Comparison of ENCODE assay signal across 17 cellular contexts in the genomic region with DNA sequence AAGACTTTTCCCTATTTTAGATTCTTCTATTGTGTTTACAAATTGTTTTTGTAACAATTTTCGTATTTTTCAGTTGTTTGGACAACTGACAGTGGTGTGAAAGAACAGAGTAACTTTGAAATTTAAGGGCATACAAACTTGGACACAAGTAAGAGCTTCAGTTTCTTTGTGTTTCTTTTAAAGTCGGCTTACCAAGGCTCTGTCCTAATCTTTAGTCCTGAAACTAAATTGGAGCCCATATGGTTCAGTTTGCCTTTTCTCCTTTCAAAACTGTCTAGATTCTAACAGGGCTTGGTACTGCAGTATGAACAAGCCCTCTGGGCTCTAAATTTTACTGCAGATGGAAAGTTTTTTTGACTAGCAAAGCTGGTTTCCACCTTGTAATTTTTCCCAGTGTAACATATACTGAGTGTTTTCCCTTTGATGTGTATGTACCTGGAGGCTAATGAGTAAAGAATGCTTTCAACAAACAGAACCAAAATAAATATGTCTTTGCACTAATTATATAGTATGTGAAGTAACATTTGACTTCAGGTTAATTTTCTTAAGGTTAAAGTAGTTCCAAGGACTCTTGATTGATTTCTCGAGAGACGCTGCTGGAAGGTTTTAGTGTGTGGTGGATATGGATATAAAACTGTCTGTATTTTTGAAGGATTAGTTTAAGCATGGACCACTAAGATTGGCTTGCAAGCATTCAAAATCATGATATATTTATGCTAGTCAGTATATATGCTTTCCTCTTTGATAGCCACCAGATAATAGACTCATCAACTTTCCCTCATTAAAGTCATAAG. TPM values are rescaled to one million over a fixed set of nuclear protein-coding genes. Genes with fewer than 3 reads are reported as not detected.
A peak's percentile ranks its signal among the peaks of the same experiment; 100 is the strongest.
DNase-seq lines count a peak whose midpoint lies in the region; ATAC-seq and TF ChIP-seq lines count a peak whose summit lies in the region.
"Had no signal": no experiment of that assay in that cellular context is flagged by ENCODE, and none has a peak within 500 bp of the region (broad histone marks: within the 10 kb centered on the region; RNA-seq: fewer than 3 reads in every experiment).

No MANE protein-coding gene starts in this region.

- no peaks in the 10 kb centered on the region for H3K36me3 ChIP-seq in GM23248 (ENCODE audit: low read depth)
- peaks cover 31% of the 10 kb centered on the region for H3K36me3 ChIP-seq in WERI-Rb-1
- H3K36me3 ChIP-seq: pancreas, tibial nerve had no signal

- H3K9me3 Mint-ChIP-seq in nephron progenitor cell, result no peaks in the 10 kb centered on the region
- H3K9me3 Mint-ChIP-seq: CD4-positive, alpha-beta T cell; T-helper 2 cell treated with Interferon-gamma antibody and Interleukin-4, amounts not matched to agents 5 μg/mL and 100 μg/mL, for 36 hours had no signal

- in situ Hi-C loops in GM23248 (cut with MboI), result no loop called here

- H3K9me3 ChIP-seq in GM23248 (ENCODE audit: low read depth) (no peaks in the 10 kb centered on the region), WERI-Rb-1 (ENCODE audit: severe bottlenecking) (no peaks in the 10 kb centered on the region)
- H3K9me3 ChIP-seq: pancreas, tibial nerve had no signal

- peak overlapping the region; percentile 43 for H3K27ac Mint-ChIP-seq in nephron progenitor cell
- H3K27ac Mint-ChIP-seq: CD4-positive, alpha-beta T cell; T-helper 2 cell treated with Interferon-gamma antibody and Interleukin-4, amounts not matched to agents 5 μg/mL and 100 μg/mL, for 36 hours had no signal

- peaks cover 10% of the 10 kb centered on the region for H3K36me3 Mint-ChIP-seq in nephron progenitor cell (ENCODE audit: low read depth)

- H3K4me1 Mint-ChIP-seq in nephron progenitor cell, result peaks cover 49% of the 10 kb centered on the region

- H3K4me3 ChIP-seq in GM23248 (no peak overlapping the region), WERI-Rb-1 (ENCODE audit: low read depth, low read length) (no peak overlapping the region)
- H3K4me3 ChIP-seq: pancreas, tibial nerve had no signal

- H3F3A ChIP-seq in GM23248 (ENCODE audit: insufficient read depth), result peaks cover 17% of the 10 kb centered on the region

- H3K27ac ChIP-seq in GM23248, result no peak overlapping the region
- H3K27ac ChIP-seq in WERI-Rb-1, result peak overlapping the region; percentile 0; the same call in 1 of the 2 replicates
- H3K27ac ChIP-seq: pancreas, tibial nerve had no signal

- H3K4me2 ChIP-seq in GM23248 (ENCODE audit: unreplicated experiment), result no peak overlapping the region

- WGBS in GM23248 (ENCODE audit: low coverage in 1 of 2, low lambda C conversion rate in 2 of 2, missing lambda C conversion rate in 2 of 2), 2 experiments, result 61 to 68% methylated on average over 4 of the region's 4 CpGs

- peaks cover 2% of the 10 kb centered on the region for H3K27me3 Mint-ChIP-seq in nephron progenitor cell (ENCODE audit: low read depth, poor library complexity)
- H3K27me3 Mint-ChIP-seq: CD4-positive, alpha-beta T cell had no signal

- ATAC-seq in GM19467 (IDR thresholded peaks at IDR 0.05; ENCODE audit: unreplicated experiment), result no peak
- ATAC-seq in HG03108 (IDR thresholded peaks at IDR 0.05; ENCODE audit: unreplicated experiment), result no peak
- ATAC-seq: pancreas had no signal

- no peaks in the 10 kb centered on the region for H3K27me3 ChIP-seq in GM23248 (replicated peaks; ENCODE audit: insufficient read depth)
- no peaks in the 10 kb centered on the region for H3K27me3 ChIP-seq in WERI-Rb-1 (ENCODE audit: insufficient read depth, low read depth, severe bottlenecking)
- H3K27me3 ChIP-seq: pancreas, tibial nerve had no signal

- H2AFZ ChIP-seq in GM23248, result no peak overlapping the region

- DNase-seq in NCI-H82 (lab: John Stamatoyannopoulos, UW) (peak; percentile 31), NCI-H82 treated with DMSO at 0.1 percent for 48 hours (lab: John Stamatoyannopoulos, UW; ENCODE audit: unreplicated experiment) (no peak), GM23248 (peak; percentile 23), WERI-Rb-1 (no peak), nephron progenitor cell (no peak), RPMI8226 (no peak)
- DNase-seq: activated CD4-positive, alpha-beta T cell treated with anti-CD3 and anti-CD28 coated beads for 1 hour; CD4-positive, alpha-beta T cell; KG1; NCI-H1417 treated with DMSO at 0.1 percent for 48 hours; pancreas; SHP77; small intestine had no signal

- H3K4me3 Mint-ChIP-seq in nephron progenitor cell, result no peak overlapping the region
- H3K4me3 Mint-ChIP-seq: T-helper 2 cell treated with Interferon-gamma antibody and Interleukin-4, amounts not matched to agents 5 μg/mL and 100 μg/mL, for 36 hours had no signal

- peaks cover 85% of the 10 kb centered on the region for H3K79me2 ChIP-seq in GM23248 (ENCODE audit: insufficient read depth)

- TF ChIP-seq CTCF in WERI-Rb-1 (IDR thresholded peaks at IDR 0.05; ENCODE audit: low read depth, low read length) (no peak), nephron progenitor cell (IDR thresholded peaks at IDR 0.05) (no peak)

- peaks cover 46% of the 10 kb centered on the region for H3K4me1 ChIP-seq in GM23248 (ENCODE audit: insufficient read depth)

- H3K9ac ChIP-seq in GM23248, result no peak overlapping the region

- no peaks in the 10 kb centered on the region for H4K20me1 ChIP-seq in GM23248 (ENCODE audit: insufficient read depth)

- no peaks in the 10 kb centered on the region for H3K9me2 ChIP-seq in GM23248 (ENCODE audit: insufficient read depth)

RNA-seq across cellular contexts. Expression of gene SNX27, which starts 4.1 kb away (rescaled TPM):
- 12.0 and 14.8 TPM in 2 replicates for total RNA-seq in GM23248 (2014; rRNA removed; shearing (Covaris generic))
- 17.9 and 18.0 TPM in 2 replicates for polyA plus RNA-seq in GM23248 (2016; fragmentation: Nextera tagmentation; extraction: Ambion mirVana)

Comparison
In these comparisons a context has a peak if more than half of its experiments do, and no peak if none do; other contexts are left out.
1. DNase-seq: peak in NCI-H82 (single experiment) and GM23248 (single experiment); none in NCI-H82 treated with DMSO at 0.1 percent for 48 hours (single experiment), WERI-Rb-1 (single experiment), nephron progenitor cell (single experiment) and RPMI8226 (single experiment).